13 cellular contexts compared by ENCODE assay signal in the genomic region with DNA sequence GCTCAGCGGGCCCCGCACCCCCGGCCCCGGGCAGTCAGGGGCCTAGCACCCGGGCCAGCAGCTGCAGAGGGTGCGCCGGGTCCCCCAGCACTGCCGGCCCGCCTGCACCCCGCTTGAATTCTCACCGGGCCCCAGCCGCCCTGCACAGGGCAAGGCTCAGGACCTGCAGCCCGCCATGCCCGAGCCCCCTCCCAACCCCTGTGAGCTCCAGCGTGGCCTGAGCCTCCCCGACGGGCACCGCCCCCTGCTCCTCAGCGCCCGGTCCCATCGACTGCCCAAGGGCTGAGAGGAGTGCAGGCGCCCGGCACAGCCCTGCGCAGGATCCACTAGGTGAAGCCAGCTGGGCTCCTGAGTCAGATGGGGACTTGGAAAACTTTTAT. TPM values are rescaled to one million over a fixed set of nuclear protein-coding genes. Genes with fewer than 3 reads are reported as not detected.
DNase-seq lines count a peak whose midpoint lies in the region; ATAC-seq and TF ChIP-seq lines count a peak whose summit lies in the region.
"Had no signal": no experiment of that assay in that cellular context is flagged by ENCODE, and none has a peak within 500 bp of the region (broad histone marks: within the 10 kb centered on the region; RNA-seq: fewer than 3 reads in every experiment).

No MANE protein-coding gene starts in this region.

- no peaks in the 10 kb centered on the region for H3K9me3 ChIP-seq in ES-I3 (ENCODE audit: control insufficient read depth, insufficient read depth, low read length)
- H3K9me3 ChIP-seq: body of pancreas had no signal

- no peak for TF ChIP-seq CTCF in nephron (IDR thresholded peaks at IDR 0.05; ENCODE audit: unreplicated experiment in 3 of 3)

- intact Hi-C loops in left colon (cut with DNase I, micrococcal nuclease): no loop called here

- H3K9ac ChIP-seq in ES-I3 (ENCODE audit: low read depth, low read length): peak overlapping the region; percentile 95; the same call in 1 of the 2 replicates

- peaks cover 19% of the 10 kb centered on the region for H3K4me1 Mint-ChIP-seq in T-helper 1 cell treated with Interleukin-12 subunit alpha and Interleukin-12 subunit beta and Interleukin-4 antibody, amounts not matched to agents 30 μg/mL and 1 μg/mL, for 36 hours (ENCODE audit: low read depth)
- H3K4me1 Mint-ChIP-seq in activated naive CD8-positive, alpha-beta T cell (ENCODE audit: low read depth): peaks cover 33% of the 10 kb centered on the region
- peaks cover 17% of the 10 kb centered on the region for H3K4me1 Mint-ChIP-seq in nephron

- H3K36me3 Mint-ChIP-seq in T-helper 1 cell treated with Interleukin-12 subunit alpha and Interleukin-12 subunit beta and Interleukin-4 antibody, amounts not matched to agents 30 μg/mL and 1 μg/mL, for 36 hours (ENCODE audit: low read depth): peaks cover 14% of the 10 kb centered on the region
- H3K36me3 Mint-ChIP-seq in activated naive CD8-positive, alpha-beta T cell: peaks cover 5% of the 10 kb centered on the region
- H3K36me3 Mint-ChIP-seq in nephron (ENCODE audit: low read depth): peaks cover 11% of the 10 kb centered on the region

- peak overlapping the region; percentile 67 for H3K4me3 Mint-ChIP-seq in T-helper 1 cell treated with Interleukin-12 subunit alpha and Interleukin-12 subunit beta and Interleukin-4 antibody, amounts not matched to agents 30 μg/mL and 1 μg/mL, for 36 hours
- peak overlapping the region; percentile 78 for H3K4me3 Mint-ChIP-seq in activated naive CD8-positive, alpha-beta T cell
- H3K4me3 Mint-ChIP-seq in nephron: peak overlapping the region; percentile 67 to 82 (median 76)

- H3K36me3 ChIP-seq in ES-I3 (ENCODE audit: insufficient read depth, low read length): peaks cover 21% of the 10 kb centered on the region

- H3K27ac Mint-ChIP-seq in T-helper 1 cell treated with Interleukin-12 subunit alpha and Interleukin-12 subunit beta and Interleukin-4 antibody, amounts not matched to agents 30 μg/mL and 1 μg/mL, for 36 hours: peak overlapping the region; percentile 52
- no peak overlapping the region for H3K27ac Mint-ChIP-seq in activated naive CD8-positive, alpha-beta T cell
- no peak overlapping the region for H3K27ac Mint-ChIP-seq in nephron

- no peaks in the 10 kb centered on the region for H3K9me3 Mint-ChIP-seq in T-helper 1 cell treated with Interleukin-12 subunit alpha and Interleukin-12 subunit beta and Interleukin-4 antibody, amounts not matched to agents 30 μg/mL and 1 μg/mL, for 36 hours
- no peaks in the 10 kb centered on the region for H3K9me3 Mint-ChIP-seq in activated naive CD8-positive, alpha-beta T cell (ENCODE audit: low read depth)
- no peaks in the 10 kb centered on the region for H3K9me3 Mint-ChIP-seq in nephron

- H3K4me1 ChIP-seq in ES-I3 (ENCODE audit: insufficient read depth, low read length): no peaks in the 10 kb centered on the region

- ATAC-seq in left colon: no peak
- ATAC-seq: body of pancreas, GM12878 had no signal

- H3K27me3 Mint-ChIP-seq in T-helper 1 cell treated with Interleukin-12 subunit alpha and Interleukin-12 subunit beta and Interleukin-4 antibody, amounts not matched to agents 30 μg/mL and 1 μg/mL, for 36 hours (ENCODE audit: low read depth): no peaks in the 10 kb centered on the region
- H3K27me3 Mint-ChIP-seq in activated naive CD8-positive, alpha-beta T cell: no peaks in the 10 kb centered on the region
- no peaks in the 10 kb centered on the region for H3K27me3 Mint-ChIP-seq in nephron (ENCODE audit: low read depth)

- DNase-seq in T-helper 1 cell: no peak
- DNase-seq in epidermal melanocyte (ENCODE audit: insufficient read length, low spot score): no peak
- no peak for DNase-seq in left colon
- DNase-seq in NCI-H2227 (lab: John Stamatoyannopoulos, UW; ENCODE audit: unreplicated experiment): no peak
- DNase-seq: body of pancreas, glutamatergic neuron, kidney glomerular epithelial cell, NCI-H2171 treated with DMSO at 0.1 percent for 48 hours had no signal

RNA-seq across cellular contexts. Expression of a gene that starts 1.7 kb away (rescaled TPM):
- total RNA-seq in left colon: 10 to 100 TPM in 1 of 2 donors, 1 to 10 TPM in 1; 7.0 to 10.3 TPM

RNA-seq across cellular contexts. Expression of a gene that starts 44.1 kb away (rescaled TPM):
- 100 to 1,000 TPM; 103 to 131 TPM for total RNA-seq in left colon
